ENCODE assay signal across 10 cellular contexts in the genomic region with DNA sequence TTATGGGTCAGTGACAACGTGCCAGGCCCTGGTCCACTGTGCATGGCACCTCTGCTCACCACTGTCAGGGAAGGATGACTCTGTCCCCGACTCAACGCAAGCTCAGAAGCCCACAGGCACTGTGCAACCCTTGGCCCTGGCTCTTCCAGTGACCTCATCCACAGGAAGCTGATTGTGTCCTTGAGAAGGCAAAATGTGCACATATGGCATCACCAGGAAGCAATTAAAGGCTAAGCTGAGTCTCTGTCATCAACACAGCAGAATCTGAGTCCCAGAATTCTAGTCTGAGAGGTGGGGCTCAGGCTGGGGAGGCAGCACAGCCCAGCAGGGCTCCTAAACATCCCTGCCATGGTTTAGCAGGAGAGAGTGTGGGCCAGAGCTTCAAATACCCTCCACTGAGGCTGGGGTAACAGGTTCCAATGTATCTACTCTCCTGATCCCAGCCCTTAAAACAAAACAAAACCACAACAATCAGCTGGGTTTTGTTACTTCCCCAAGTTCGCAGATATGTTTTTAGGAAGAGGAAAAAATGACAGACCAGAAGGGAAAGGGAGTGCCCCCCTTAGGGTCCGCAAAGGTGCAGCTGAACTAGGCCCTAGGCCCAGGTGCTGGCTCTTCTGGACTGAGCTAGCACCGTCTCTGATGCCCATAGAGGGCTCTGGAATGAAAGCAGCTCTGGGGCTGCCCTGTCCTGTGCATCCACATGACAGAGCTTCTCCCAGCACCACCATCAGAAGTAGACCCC. TPM values are rescaled to one million over a fixed set of nuclear protein-coding genes. Genes with fewer than 3 reads are reported as not detected.
DNase-seq lines count a peak whose midpoint lies in the region; TF ChIP-seq lines count a peak whose summit lies in the region.
"Had no signal": no experiment of that assay in that cellular context is flagged by ENCODE, and none has a peak within 500 bp of the region (broad histone marks: within the 10 kb centered on the region; RNA-seq: fewer than 3 reads in every experiment).

No MANE protein-coding gene starts in this region.

- intact Hi-C loops in adrenal gland (cut with DNase I) (no loop called here), ascending aorta (cut with DNase I) (no loop called here)

- H3F3A ChIP-seq in neural progenitor cell (ENCODE audit: low read depth): no peaks in the 10 kb centered on the region

- H3K27ac Mint-ChIP-seq in neural progenitor cell: peak overlapping the region; percentile 33

- no peaks in the 10 kb centered on the region for H4K20me1 ChIP-seq in neural progenitor cell (ENCODE audit: low read depth)

- H3K27me3 ChIP-seq in adrenal gland: no peaks in the 10 kb centered on the region
- H3K27me3 ChIP-seq in neural progenitor cell: no peaks in the 10 kb centered on the region
- H3K27me3 ChIP-seq in ascending aorta: no peaks in the 10 kb centered on the region

- H3K36me3 Mint-ChIP-seq in neural progenitor cell: no peaks in the 10 kb centered on the region

- no peak overlapping the region for H2AFZ ChIP-seq in neural progenitor cell (replicated peaks)

- H3K9me3 ChIP-seq in adrenal gland (replicated peaks in 1 of 3) (no peaks in the 10 kb centered on the region), neural progenitor cell (ENCODE audit: low read depth) (no peaks in the 10 kb centered on the region), ascending aorta (no peaks in the 10 kb centered on the region)

- TF ChIP-seq CTCF in adrenal gland (IDR thresholded peaks at IDR 0.05): no peak
- TF ChIP-seq CTCF in neural progenitor cell (IDR thresholded peaks at IDR 0.05): no peak
- no peak for TF ChIP-seq CTCF in ascending aorta (IDR thresholded peaks at IDR 0.05)

- H3K4me1 ChIP-seq in adrenal gland (replicated peaks in 1 of 2): peaks cover 0 to 7% of the 10 kb centered on the region in 2 donors
- peaks cover 6% of the 10 kb centered on the region for H3K4me1 ChIP-seq in neural progenitor cell
- H3K4me1 ChIP-seq in ascending aorta: no peaks in the 10 kb centered on the region
- H3K4me1 ChIP-seq: foreskin keratinocyte had no signal

- H3K79me2 ChIP-seq in neural progenitor cell (ENCODE audit: low read depth): no peaks in the 10 kb centered on the region

- H3K36me3 ChIP-seq in adrenal gland (replicated peaks in 1 of 2): no peaks in the 10 kb centered on the region
- no peaks in the 10 kb centered on the region for H3K36me3 ChIP-seq in neural progenitor cell
- no peaks in the 10 kb centered on the region for H3K36me3 ChIP-seq in ascending aorta

- H3K27ac ChIP-seq in adrenal gland (no peak overlapping the region), neural progenitor cell (no peak overlapping the region), ascending aorta (no peak overlapping the region)
- H3K27ac ChIP-seq: foreskin keratinocyte had no signal

- in situ Hi-C loops in KBM-7 (cut with MboI; ENCODE audit: low pct_unique_long_range_greater_than_20kb, low sequenced_read_pairs): no loop called here

- no peak overlapping the region for H3K9ac ChIP-seq in neural progenitor cell

- 45 to 67% (median 52%) methylated on average over 6 of the region's 6 CpGs for whole genome bisulfite sequencing in adrenal gland, 4 donors

- no peak for TF ChIP-seq POLR2A in adrenal gland (IDR thresholded peaks at IDR 0.05)

- H3K9me3 Mint-ChIP-seq in neural progenitor cell: no peaks in the 10 kb centered on the region

- H3K4me2 ChIP-seq in neural progenitor cell: no peak overlapping the region

- peaks cover 4% of the 10 kb centered on the region for H3K27me3 Mint-ChIP-seq in neural progenitor cell (ENCODE audit: insufficient read depth, low read depth)

- no peak overlapping the region for H3K4me3 Mint-ChIP-seq in neural progenitor cell

- H3K4me3 ChIP-seq in adrenal gland (no peak overlapping the region), neural progenitor cell (no peak overlapping the region), ascending aorta (no peak overlapping the region)

- H3K4me1 Mint-ChIP-seq in neural progenitor cell: peaks cover 7% of the 10 kb centered on the region

- DNase-seq in DMS53 treated with DMSO at 0.1 percent for 48 hours (lab: John Stamatoyannopoulos, UW; ENCODE audit: unreplicated experiment) (peak; percentile 13), KBM-7 (peak; percentile 36), adrenal gland (peak; percentile 32 to 74 (median 69)), neural progenitor cell (ENCODE audit: low spot score) (no peak), ascending aorta (ENCODE audit: low spot score in 2 of 2) (no peak), amygdala (lab: John Stamatoyannopoulos, UW) (no peak)
- DNase-seq in activated effector memory CD4-positive, alpha-beta T cell treated with anti-CD3 and anti-CD28 coated beads, Interleukin-2, amount 50 U/mL, for 16 hours: no peak
- DNase-seq: activated naive CD4-positive, alpha-beta T cell treated with anti-CD3 and anti-CD28 coated beads, Interleukin-2, amount 50 U/mL, for 16 hours; NCI-H1436 treated with DMSO at 0.1 percent for 48 hours had no signal

RNA-seq across cellular contexts. Expression of a gene that starts 33.5 kb away (rescaled TPM):
- 10 to 100 TPM in 4 of 8 donors, 1 to 10 TPM in 4; 6.3 to 70.8 (median 10.5) TPM for total RNA-seq in adrenal gland
- 10 to 100 TPM in 1 of 3 donors, 1 to 10 TPM in 2; 3.7 to 14.4 (median 6.8) TPM for polyA plus RNA-seq in adrenal gland
- 16.5 and 31.3 TPM in 2 replicates for total RNA-seq in neural progenitor cell (ENCODE audit: low replicate concordance)
- total RNA-seq in ascending aorta: 13.7 TPM

Comparison
In these comparisons a context has a peak if more than half of its experiments do, and no peak if none do; other contexts are left out.
1. DNase-seq: peak in DMS53 treated with DMSO at 0.1 percent for 48 hours (single experiment), KBM-7 (single experiment) and adrenal gland (7 of 7); none in neural progenitor cell (single experiment), ascending aorta (0 of 2), activated effector memory CD4-positive, alpha-beta T cell treated with anti-CD3 and anti-CD28 coated beads, Interleukin-2, amount 50 U/mL, for 16 hours (single experiment) and amygdala (0 of 56).